1 cellular context compared by ENCODE assay signal in genomic region chr14:90381999-90382451, GRCh38.
A peak's percentile ranks its signal among the peaks of the same experiment; 100 is the strongest.
TF ChIP-seq lines count a peak whose summit lies in the region.

No MANE protein-coding gene starts in this region.

TF ChIP-seq in HepG2, 621 proteins besides CTCF, POLR2A, EP300 and RAD21 (continued from another document):
- TF ChIP-seq ZNF724P (CRISPR knock-in tag; IDR thresholded peaks at IDR 0.05; ENCODE audit: borderline replicate concordance) (no peak), SIN3B (IDR thresholded peaks at IDR 0.05; ENCODE audit: low read length) (no peak), CHD4 (IDR thresholded peaks at IDR 0.05; ENCODE audit: borderline replicate concordance, low read length) (0 out of 2 replicates have a peak, but pooled peaks have one; percentile 29), RELA (CRISPR knock-in tag; IDR thresholded peaks at IDR 0.05) (no peak), ZBTB26 (CRISPR knock-in tag; IDR thresholded peaks at IDR 0.05; ENCODE audit: borderline replicate concordance) (peak; percentile 99), MNT (IDR thresholded peaks at IDR 0.05) (no peak), HNRNPLL (IDR thresholded peaks at IDR 0.05; ENCODE audit: low read depth, low read length, poor library complexity, severe bottlenecking) (no peak), TAF15 (IDR thresholded peaks at IDR 0.05; ENCODE audit: low read depth, low read length, poor library complexity, severe bottlenecking) (no peak), TBX2 (CRISPR knock-in tag; IDR thresholded peaks at IDR 0.05; ENCODE audit: borderline replicate concordance) (0 out of 2 replicates have a peak, but pooled peaks have one; percentile 17), MED8 (CRISPR knock-in tag; IDR thresholded peaks at IDR 0.05; ENCODE audit: insufficient replicate concordance) (no peak), ZNF225 (CRISPR knock-in tag; IDR thresholded peaks at IDR 0.05) (no peak), MLX (CRISPR knock-in tag; IDR thresholded peaks at IDR 0.05) (no peak), ZNF720 (CRISPR knock-in tag; IDR thresholded peaks at IDR 0.05) (no peak), HNRNPL (IDR thresholded peaks at IDR 0.05; ENCODE audit: low read depth, low read length) (no peak), ZNF703 (CRISPR knock-in tag; IDR thresholded peaks at IDR 0.05; ENCODE audit: borderline replicate concordance) (no peak), PHF20 (CRISPR knock-in tag; IDR thresholded peaks at IDR 0.05) (no peak), TOE1 (CRISPR knock-in tag; IDR thresholded peaks at IDR 0.05) (no peak), ZNF143 (CRISPR knock-in tag; IDR thresholded peaks at IDR 0.05) (no peak), MLLT10 (CRISPR knock-in tag; IDR thresholded peaks at IDR 0.05) (no peak), TP53 (CRISPR knock-in tag; conservative IDR thresholded peaks at IDR 0.05) (no peak), PAXIP1 (CRISPR knock-in tag; conservative IDR thresholded peaks at IDR 0.05) (0 out of 2 replicates have a peak, but pooled peaks have one; percentile 27), ATF1 (CRISPR knock-in tag; IDR thresholded peaks at IDR 0.05) (no peak), MATR3 (CRISPR knock-in tag; IDR thresholded peaks at IDR 0.05) (no peak), ZNF20 (CRISPR knock-in tag; IDR thresholded peaks at IDR 0.05) (no peak), ERF (CRISPR knock-in tag; IDR thresholded peaks at IDR 0.05) (no peak), JUNB (CRISPR knock-in tag; IDR thresholded peaks at IDR 0.05; ENCODE audit: borderline replicate concordance) (peak; percentile 40; the same call in 1 of the 2 replicates), MXD3 (CRISPR knock-in tag; IDR thresholded peaks at IDR 0.05) (no peak), SYNCRIP (IDR thresholded peaks at IDR 0.05; ENCODE audit: insufficient read depth, low read depth, low read length) (no peak), ZNF260 (CRISPR knock-in tag; IDR thresholded peaks at IDR 0.05; ENCODE audit: borderline replicate concordance, low read depth) (no peak), EHMT2 (IDR thresholded peaks at IDR 0.05; ENCODE audit: borderline replicate concordance, low read depth, low read length) (no peak), SMAD9 (CRISPR knock-in tag; IDR thresholded peaks at IDR 0.05) (no peak), TFDP2 (CRISPR knock-in tag; IDR thresholded peaks at IDR 0.05) (no peak), CEBPG (CRISPR knock-in tag; IDR thresholded peaks at IDR 0.05) (no peak), HNF4A (CRISPR knock-in tag; IDR thresholded peaks at IDR 0.05) (peak; percentile 40), TEAD3 (CRISPR knock-in tag; optimal IDR thresholded peaks at IDR 0.05; ENCODE audit: borderline replicate concordance) (no peak), TERF1 (CRISPR knock-in tag; IDR thresholded peaks at IDR 0.05) (no peak)
TF ChIP-seq in HepG2: peak in this region for 17.
